In genomic region chr10:71850745-71851629, GRCh38 we compare ENCODE assay signal across 1 cellular context.
A peak's percentile ranks its signal among the peaks of the same experiment; 100 is the strongest.
TF ChIP-seq lines count a peak whose summit lies in the region.

PSAP (minus strand) TSS chr10:71851251; CDS start chr10:71851221, 30 bp downstream.

TF ChIP-seq in HepG2, 621 proteins besides CTCF, POLR2A, EP300 and RAD21 (continued from another document and continues in another):
- TF ChIP-seq MXD1 (CRISPR knock-in tag; IDR thresholded peaks at IDR 0.05) (peak; percentile 65; the same call in 1 of the 2 replicates), ZBTB4 (CRISPR knock-in tag; IDR thresholded peaks at IDR 0.05; ENCODE audit: borderline replicate concordance) (0 out of 2 replicates have a peak, but pooled peaks have one; percentile 59), ZNF576 (CRISPR knock-in tag; IDR thresholded peaks at IDR 0.05) (no peak), RBFOX2 (IDR thresholded peaks at IDR 0.05; ENCODE audit: low read depth, low read length) (peak; percentile 96), ZNF605 (CRISPR knock-in tag; IDR thresholded peaks at IDR 0.05) (peak; percentile 6; the same call in 1 of the 2 replicates), NBN (conservative IDR thresholded peaks at IDR 0.05) (no peak), ATF3 (CRISPR knock-in tag; IDR thresholded peaks at IDR 0.05) (0 out of 2 replicates have a peak, but pooled peaks have one; percentile 63), ZNF253 (CRISPR knock-in tag; IDR thresholded peaks at IDR 0.05; ENCODE audit: borderline replicate concordance) (no peak), ZFP82 (CRISPR knock-in tag; IDR thresholded peaks at IDR 0.05; ENCODE audit: borderline replicate concordance) (no peak; the same call in 1 of the 2 replicates), ZBTB3 (CRISPR knock-in tag; IDR thresholded peaks at IDR 0.05; ENCODE audit: borderline replicate concordance, low read depth) (peak; percentile 77; the same call in 1 of the 2 replicates), ATF4 (CRISPR knock-in tag; IDR thresholded peaks at IDR 0.05) (0 out of 4 replicates have a peak, but pooled peaks of 1 of the 2 experiments have one; percentile 25), ELF1 (CRISPR knock-in tag; IDR thresholded peaks at IDR 0.05) (peak; percentile 25; the same call in 1 of the 2 replicates), ZNF501 (CRISPR knock-in tag; IDR thresholded peaks at IDR 0.05) (peak; percentile 89), ZNF646 (CRISPR knock-in tag; IDR thresholded peaks at IDR 0.05) (no peak), PAX8 (CRISPR knock-in tag; IDR thresholded peaks at IDR 0.05; ENCODE audit: borderline replicate concordance) (peak; percentile 57; the same call in 1 of the 2 replicates), ZNF766 (CRISPR knock-in tag; IDR thresholded peaks at IDR 0.05; ENCODE audit: borderline replicate concordance) (0 out of 2 replicates have a peak, but pooled peaks have one; percentile 64), HOXA5 (CRISPR knock-in tag; IDR thresholded peaks at IDR 0.05) (peak; percentile 85), LBX2 (CRISPR knock-in tag; IDR thresholded peaks at IDR 0.05; ENCODE audit: borderline replicate concordance) (no peak), PRDM4 (CRISPR knock-in tag; IDR thresholded peaks at IDR 0.05; ENCODE audit: borderline replicate concordance) (no peak), ZBTB39 (CRISPR knock-in tag; IDR thresholded peaks at IDR 0.05) (no peak), MNT (IDR thresholded peaks at IDR 0.05) (peak; percentile 59; the same call in 1 of the 2 replicates), ZNF709 (CRISPR knock-in tag; IDR thresholded peaks at IDR 0.05) (no peak; the same call in 1 of the 2 replicates), KDM6A (CRISPR knock-in tag; IDR thresholded peaks at IDR 0.05; ENCODE audit: low read depth) (no peak), FOSL2 (CRISPR knock-in tag; IDR thresholded peaks at IDR 0.05) (peak; percentile 87), TERF1 (CRISPR knock-in tag; IDR thresholded peaks at IDR 0.05) (no peak), ZMAT3 (CRISPR knock-in tag; conservative IDR thresholded peaks at IDR 0.05) (peak; percentile 89; the same call in 1 of the 2 replicates), ZNF782 (CRISPR knock-in tag; IDR thresholded peaks at IDR 0.05; ENCODE audit: borderline replicate concordance) (peak; percentile 76; the same call in 1 of the 2 replicates), NR1H2 (CRISPR knock-in tag; IDR thresholded peaks at IDR 0.05; ENCODE audit: borderline replicate concordance, low read depth) (no peak), ZKSCAN8 (CRISPR knock-in tag; IDR thresholded peaks at IDR 0.05; ENCODE audit: borderline replicate concordance) (no peak), ZNF124 (CRISPR knock-in tag; IDR thresholded peaks at IDR 0.05) (0 out of 2 replicates have a peak, but pooled peaks have one; percentile 55), ZNF788 (CRISPR knock-in tag; IDR thresholded peaks at IDR 0.05; ENCODE audit: borderline replicate concordance) (peak; percentile 94; the same call in 1 of the 2 replicates), ZNF704 (CRISPR knock-in tag; IDR thresholded peaks at IDR 0.05; ENCODE audit: borderline replicate concordance) (peak; percentile 55; the same call in 1 of the 2 replicates), ETV5 (CRISPR knock-in tag; IDR thresholded peaks at IDR 0.05; ENCODE audit: borderline replicate concordance) (no peak; the same call in 1 of the 2 replicates), ZNF230 (CRISPR knock-in tag; IDR thresholded peaks at IDR 0.05) (peak; percentile 87), MYNN (CRISPR knock-in tag; IDR thresholded peaks at IDR 0.05; ENCODE audit: low read depth) (no peak)
